In the genomic region with DNA sequence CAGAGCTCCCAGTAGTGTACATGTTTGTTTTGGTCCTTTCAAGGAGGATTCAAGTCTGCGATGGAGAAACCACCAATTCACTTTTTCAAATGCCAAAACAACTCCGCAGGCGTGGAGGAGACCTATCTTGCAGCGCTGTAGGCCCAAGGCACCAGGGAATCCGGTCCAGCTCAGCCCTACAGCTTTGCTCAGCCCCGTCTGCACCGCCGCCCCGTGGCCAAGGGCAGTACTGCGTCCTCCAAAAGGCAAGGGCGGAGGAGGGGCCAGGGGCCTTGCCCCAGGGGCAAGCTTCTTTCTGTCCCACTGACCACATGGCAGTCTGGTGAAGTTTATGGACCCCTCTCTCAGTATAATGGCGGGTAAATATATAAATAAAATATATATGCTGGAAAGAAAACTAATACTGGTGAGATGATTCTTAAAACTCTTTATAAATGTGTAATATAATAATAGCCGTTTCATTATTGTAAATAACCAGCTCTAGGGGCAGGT, we compare ENCODE assay signal across 8 cellular contexts. TPM values are rescaled to one million over a fixed set of nuclear protein-coding genes. Genes with fewer than 3 reads are reported as not detected.
DNase-seq lines count a peak whose midpoint lies in the region; ATAC-seq lines count a peak whose summit lies in the region.

No MANE protein-coding gene starts in this region.

- 14% methylated on average over 11 of the region's 13 CpGs for WGBS in mesenchymal stem cell

- H4K91ac ChIP-seq in mesenchymal stem cell (ENCODE audit: low read length): no peak overlapping the region

- H3K4me2 ChIP-seq in mesenchymal stem cell (ENCODE audit: low read length, poor library complexity, severe bottlenecking): peak overlapping the region; percentile 41

- H3K9me3 Mint-ChIP-seq in CD4-positive, CD25-positive, alpha-beta regulatory T cell: no peaks in the 10 kb centered on the region
- peaks cover 0 to 2% of the 10 kb centered on the region in 2 donors for H3K9me3 Mint-ChIP-seq in effector memory CD8-positive, alpha-beta T cell

- no peak overlapping the region for H3K4me3 Mint-ChIP-seq in CD4-positive, CD25-positive, alpha-beta regulatory T cell
- no peak overlapping the region for H3K4me3 Mint-ChIP-seq in effector memory CD8-positive, alpha-beta T cell

- H3K36me3 ChIP-seq in CD4-positive, CD25-positive, alpha-beta regulatory T cell (ENCODE audit: control insufficient read depth, insufficient read depth, low read length): no peaks in the 10 kb centered on the region
- H3K36me3 ChIP-seq in mesenchymal stem cell (ENCODE audit: control insufficient read depth in 1 of 2, insufficient read depth in 2 of 2, low read depth in 1 of 2, low read length in 2 of 2): no peaks in the 10 kb centered on the region

- peak overlapping the region; percentile 46 for H3K9ac ChIP-seq in mesenchymal stem cell (ENCODE audit: low read length)

- H3K9me3 ChIP-seq in CD4-positive, CD25-positive, alpha-beta regulatory T cell (ENCODE audit: control insufficient read depth in 2 of 2, low read length in 2 of 2): no peaks in the 10 kb centered on the region
- no peaks in the 10 kb centered on the region for H3K9me3 ChIP-seq in mesenchymal stem cell (ENCODE audit: control insufficient read depth, low read length)

- H3K79me1 ChIP-seq in mesenchymal stem cell (replicated peaks; ENCODE audit: low read length, poor library complexity, severe bottlenecking): no peaks in the 10 kb centered on the region

- H3K36me3 Mint-ChIP-seq in CD4-positive, CD25-positive, alpha-beta regulatory T cell: no peaks in the 10 kb centered on the region
- no peaks in the 10 kb centered on the region for H3K36me3 Mint-ChIP-seq in effector memory CD8-positive, alpha-beta T cell (ENCODE audit: insufficient read depth)

- no peak overlapping the region for H2BK12ac ChIP-seq in mesenchymal stem cell (ENCODE audit: low read length in 2 of 2)

- H3K27ac ChIP-seq in CD4-positive, CD25-positive, alpha-beta regulatory T cell (ENCODE audit: insufficient read depth, low read length, poor library complexity, severe bottlenecking): no peak overlapping the region
- H3K27ac ChIP-seq in mesenchymal stem cell (ENCODE audit: low read length, poor library complexity, severe bottlenecking): peak overlapping the region; percentile 83

- H4K8ac ChIP-seq in mesenchymal stem cell (ENCODE audit: low read length): no peak overlapping the region

- H3K27ac Mint-ChIP-seq in CD4-positive, CD25-positive, alpha-beta regulatory T cell: no peak overlapping the region
- H3K27ac Mint-ChIP-seq in effector memory CD8-positive, alpha-beta T cell: no peak overlapping the region

- H2AFZ ChIP-seq in mesenchymal stem cell (ENCODE audit: low read depth, low read length): no peak overlapping the region

- H2BK15ac ChIP-seq in mesenchymal stem cell (ENCODE audit: low read depth, poor library complexity, severe bottlenecking): no peak overlapping the region

- peak; percentile 42 to 61 (median 57) for DNase-seq in CD4-positive, CD25-positive, alpha-beta regulatory T cell
- DNase-seq in HCEC 1CT (peak; percentile 60), NCI-H82 (lab: John Stamatoyannopoulos, UW) (peak; percentile 87), mesenchymal stem cell (peak; percentile 72)
- peak; percentile 15 to 66 for DNase-seq in activated CD8-positive, alpha-beta memory T cell treated with anti-CD3 and anti-CD28 coated beads for 1 hour (ENCODE audit: extremely low read depth in 1 of 2, low read depth in 1 of 2)
- peak; percentile 71 to 81 (median 74) for DNase-seq in effector memory CD8-positive, alpha-beta T cell
- peak; percentile 57 to 60 for DNase-seq in stimulated activated CD8-positive, alpha-beta memory T cell treated with anti-CD3 and anti-CD28 coated beads, Interleukin-15, amount 100 ng/mL, for 48 hours (ENCODE audit: low read depth in 2 of 2)

- peak; percentile 93 to 96 for ATAC-seq in CD4-positive, CD25-positive, alpha-beta regulatory T cell (ENCODE audit: low read depth in 2 of 2)
- ATAC-seq in effector memory CD8-positive, alpha-beta T cell (replicated peaks): peak; percentile 100
- no peak for ATAC-seq in HG02884 (IDR thresholded peaks at IDR 0.05; ENCODE audit: unreplicated experiment)

- no peak overlapping the region for H3K23ac ChIP-seq in mesenchymal stem cell (ENCODE audit: low read length in 2 of 2)

- H2BK120ac ChIP-seq in mesenchymal stem cell (ENCODE audit: low read depth, low read length): no peak overlapping the region

- H3K4me1 Mint-ChIP-seq in CD4-positive, CD25-positive, alpha-beta regulatory T cell: no peaks in the 10 kb centered on the region
- peaks cover 0 to 7% of the 10 kb centered on the region in 2 donors for H3K4me1 Mint-ChIP-seq in effector memory CD8-positive, alpha-beta T cell (ENCODE audit: low read depth in 2 of 2)

- no peak overlapping the region for H2AK5ac ChIP-seq in mesenchymal stem cell (ENCODE audit: low read length, severe bottlenecking)

- H3K27me3 Mint-ChIP-seq in CD4-positive, CD25-positive, alpha-beta regulatory T cell: peaks cover 46% of the 10 kb centered on the region
- peaks cover 35 to 66% of the 10 kb centered on the region in 2 donors for H3K27me3 Mint-ChIP-seq in effector memory CD8-positive, alpha-beta T cell

- H3K4me1 ChIP-seq in CD4-positive, CD25-positive, alpha-beta regulatory T cell (ENCODE audit: control insufficient read depth, insufficient read depth, low read length, poor library complexity, severe bottlenecking): no peaks in the 10 kb centered on the region
- peaks cover 12% of the 10 kb centered on the region for H3K4me1 ChIP-seq in mesenchymal stem cell (ENCODE audit: control insufficient read depth, insufficient read depth, low read depth, low read length)

- no peak overlapping the region for H3K14ac ChIP-seq in mesenchymal stem cell (ENCODE audit: low read length in 2 of 2)

- peak overlapping the region; percentile 24 for H2BK5ac ChIP-seq in mesenchymal stem cell (ENCODE audit: low read depth, low read length, poor library complexity, severe bottlenecking)

- no peak overlapping the region for H3K4ac ChIP-seq in mesenchymal stem cell (ENCODE audit: low read depth in 1 of 2, low read length in 2 of 2)

- no peak overlapping the region for H3K18ac ChIP-seq in mesenchymal stem cell (ENCODE audit: low read depth in 1 of 2, low read length in 2 of 2)

- H3K27me3 ChIP-seq in CD4-positive, CD25-positive, alpha-beta regulatory T cell (ENCODE audit: control insufficient read depth, insufficient read depth, low read length): peaks cover 2% of the 10 kb centered on the region
- H3K27me3 ChIP-seq in mesenchymal stem cell (ENCODE audit: control insufficient read depth in 1 of 2, insufficient read depth in 1 of 2, low read length in 2 of 2): peaks cover 23 to 31% of the 10 kb centered on the region in 2 experiments

- H3K4me3 ChIP-seq in CD4-positive, CD25-positive, alpha-beta regulatory T cell (ENCODE audit: low read depth, low read length): no peak overlapping the region
- H3K4me3 ChIP-seq in mesenchymal stem cell (ENCODE audit: insufficient read depth in 1 of 2, low read depth in 1 of 2, low read length in 2 of 2): no peak overlapping the region

RNA-seq across cellular contexts. Expression of a gene that starts 0.7 kb away (rescaled TPM):
- not detected for total RNA-seq in CD4-positive, CD25-positive, alpha-beta regulatory T cell
- not detected for polyA plus RNA-seq in CD4-positive, CD25-positive, alpha-beta regulatory T cell
- not detected for polyA plus RNA-seq in mesenchymal stem cell (2013, experiment 1 of 2)
- not detected for polyA plus RNA-seq in mesenchymal stem cell (2013, experiment 2 of 2)

RNA-seq across cellular contexts. Expression of a gene that starts 13.3 kb away (rescaled TPM):
- not detected for total RNA-seq in CD4-positive, CD25-positive, alpha-beta regulatory T cell
- polyA plus RNA-seq in CD4-positive, CD25-positive, alpha-beta regulatory T cell: not detected
- 3.1 TPM for polyA plus RNA-seq in mesenchymal stem cell (2013, experiment 1 of 2)
- polyA plus RNA-seq in mesenchymal stem cell (2013, experiment 2 of 2): 3.2 TPM
